17 cellular contexts compared by ENCODE assay signal in the genomic region with DNA sequence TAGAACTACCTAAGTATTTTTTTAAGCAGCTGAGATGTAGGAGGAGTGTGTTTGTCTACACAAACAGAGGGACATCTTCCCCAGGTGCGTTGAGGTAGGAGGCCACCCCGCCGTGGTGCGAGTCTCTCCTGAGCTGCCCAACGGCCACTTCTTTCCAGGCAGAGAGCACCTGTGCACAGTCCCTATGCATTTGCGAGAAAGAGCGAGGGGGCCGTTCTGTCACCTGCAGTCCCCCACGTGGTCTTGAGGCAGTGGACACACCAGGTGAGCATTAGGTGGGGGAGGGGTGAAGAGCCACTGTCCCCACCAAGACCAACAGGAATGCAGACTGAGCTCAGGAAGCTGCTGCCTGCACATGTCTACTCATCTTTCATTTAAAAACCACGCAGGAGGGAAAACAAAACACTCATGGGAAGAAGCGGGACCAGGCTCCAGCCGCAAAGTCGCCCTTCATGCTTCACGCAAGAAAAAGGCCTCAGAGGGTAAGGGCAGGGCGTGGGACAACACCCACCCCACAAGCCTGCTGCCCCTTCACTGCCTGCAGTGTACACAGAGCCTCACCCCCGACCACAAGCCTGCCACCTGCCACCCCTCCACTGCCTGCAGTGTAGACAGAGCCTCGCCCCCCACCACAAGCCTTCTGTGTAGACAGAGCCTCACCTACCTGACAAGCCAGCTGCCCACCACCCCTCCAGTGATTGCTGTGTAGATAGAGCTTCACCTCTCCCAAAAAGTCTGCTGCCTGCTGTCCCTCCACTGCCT.
DNase-seq lines count a peak whose midpoint lies in the region; ATAC-seq and TF ChIP-seq lines count a peak whose summit lies in the region.
"Had no signal": no experiment of that assay in that cellular context is flagged by ENCODE, and none has a peak within 500 bp of the region (broad histone marks: within the 10 kb centered on the region; RNA-seq: fewer than 3 reads in every experiment).

No MANE protein-coding gene starts in this region.

- H3K27ac Mint-ChIP-seq in activated CD8-positive, alpha-beta T cell treated with anti-CD3 and anti-CD28 coated beads, Interleukin-2, amount 10 ng/mL, durations not matched to agents 7 days and 5 days = peak overlapping the region; percentile 99
- peak overlapping the region; percentile 94 for H3K27ac Mint-ChIP-seq in natural killer cell
- H3K27ac Mint-ChIP-seq: progenitor cell of endocrine pancreas had no signal

- peaks cover 70 to 83% (median 78%) of the 10 kb centered on the region in 10 experiments for H3K4me1 ChIP-seq in BLaER1 treated with 17β-estradiol and CSF1 and Interleukin-3, amounts not matched to agents 10 nM and 100 nM

- no peak for TF ChIP-seq CTCF in natural killer cell (IDR thresholded peaks at IDR 0.05)

- H3K4me3 ChIP-seq in BLaER1 treated with 17β-estradiol and CSF1 and Interleukin-3, amounts not matched to agents 10 nM and 100 nM = peak overlapping the region in 2 of 10 experiments; percentile 21 to 39; a peak in 2 of 20 replicates

- peak overlapping the region; percentile 67 to 92 (median 81) for H3K4me2 ChIP-seq in BLaER1 treated with 17β-estradiol and CSF1 and Interleukin-3, amounts not matched to agents 10 nM and 100 nM
- H3K4me2 ChIP-seq: KMS-11 had no signal

- peaks cover 0 to 17% (median 5%) of the 10 kb centered on the region in 11 experiments; a peak in 8 of 22 replicates for H3K27me3 ChIP-seq in BLaER1 treated with 17β-estradiol and CSF1 and Interleukin-3, amounts not matched to agents 10 nM and 100 nM

- H3K9me3 Mint-ChIP-seq in activated CD8-positive, alpha-beta T cell treated with anti-CD3 and anti-CD28 coated beads, Interleukin-2, amount 10 ng/mL, durations not matched to agents 7 days and 5 days (ENCODE audit: insufficient read depth) = peaks cover 6% of the 10 kb centered on the region
- H3K9me3 Mint-ChIP-seq in natural killer cell = peaks cover 7% of the 10 kb centered on the region in 2 donors

- H3K27ac ChIP-seq in BLaER1 treated with 17β-estradiol and CSF1 and Interleukin-3, amounts not matched to agents 10 nM and 100 nM = peak overlapping the region in 9 of 11 experiments; percentile 51 to 74 (median 67); a peak in 15 of 22 replicates
- H3K27ac ChIP-seq: KMS-11 had no signal

- no peaks in the 10 kb centered on the region for H4K20me1 ChIP-seq in BLaER1 treated with 17β-estradiol and CSF1 and Interleukin-3, amounts not matched to agents 10 nM and 100 nM

- CTCF ChIA-PET in activated CD8-positive, alpha-beta T cell treated with anti-CD3 and anti-CD28 coated beads, Interleukin-2, amount 10 ng/mL, durations not matched to agents 7 days and 5 days (lab: Charles Lee) = interaction anchor here (0.7 to 1.7 kb wide), 4 partner anchors 53 to 317 kb away, joined by 3 to 6 read pairs (median 4); a partner anchor contains a TSS

- peak overlapping the region in 9 of 11 experiments; percentile 40 to 70 (median 58); a peak in 13 of 22 replicates for H3K9ac ChIP-seq in BLaER1 treated with 17β-estradiol and CSF1 and Interleukin-3, amounts not matched to agents 10 nM and 100 nM
- H3K9ac ChIP-seq: KMS-11 had no signal

- H3K4me3 Mint-ChIP-seq in activated CD8-positive, alpha-beta T cell treated with anti-CD3 and anti-CD28 coated beads, Interleukin-2, amount 10 ng/mL, durations not matched to agents 7 days and 5 days = peak overlapping the region; percentile 75
- H3K4me3 Mint-ChIP-seq in natural killer cell = peak overlapping the region; percentile 95

- ATAC-seq in activated CD8-positive, alpha-beta T cell treated with anti-CD3 and anti-CD28 coated beads, Interleukin-2, amount 10 ng/mL, durations not matched to agents 7 days and 5 days = no peak
- ATAC-seq in natural killer cell = no peak
- ATAC-seq in GM19035 (IDR thresholded peaks at IDR 0.05; ENCODE audit: unreplicated experiment) = no peak
- no peak for ATAC-seq in GM19324 (IDR thresholded peaks at IDR 0.05; ENCODE audit: low FRiP score, unreplicated experiment)

- peaks cover 13% of the 10 kb centered on the region for H3K27me3 Mint-ChIP-seq in activated CD8-positive, alpha-beta T cell treated with anti-CD3 and anti-CD28 coated beads, Interleukin-2, amount 10 ng/mL, durations not matched to agents 7 days and 5 days (ENCODE audit: low read depth)
- peaks cover 0 to 31% of the 10 kb centered on the region in 2 donors for H3K27me3 Mint-ChIP-seq in natural killer cell (ENCODE audit: low read depth in 2 of 2)

- H3K36me3 ChIP-seq in BLaER1 treated with 17β-estradiol and CSF1 and Interleukin-3, amounts not matched to agents 10 nM and 100 nM = no peaks in the 10 kb centered on the region
- H3K36me3 ChIP-seq: esophagus squamous epithelium, lower lobe of right lung had no signal

- POLR2A ChIA-PET in activated CD8-positive, alpha-beta T cell treated with anti-CD3 and anti-CD28 coated beads, Interleukin-2, amount 10 ng/mL, durations not matched to agents 7 days and 5 days (lab: Charles Lee) = interaction anchor here (0.7 to 2.9 kb wide), 6 partner anchors 13 to 397 kb away, joined by 3 to 43 read pairs (median 3); a partner anchor contains a TSS

- DNase-seq in NCI-H748 (lab: John Stamatoyannopoulos, UW; ENCODE audit: unreplicated experiment) (peak; percentile 50), NCI-H748 treated with DMSO at 0.1 percent for 48 hours (lab: John Stamatoyannopoulos, UW) (no peak), natural killer cell (no peak), OCI-M2 (lab: John Stamatoyannopoulos, UW; ENCODE audit: unreplicated experiment) (no peak)
- no peak for DNase-seq in activated CD8-positive, alpha-beta T cell treated with anti-CD3 and anti-CD28 coated beads, Interleukin-2, amount 10 ng/mL, durations not matched to agents 7 days and 5 days
- DNase-seq: ACHN, Calu3, esophagus squamous epithelium, glutamatergic neuron, NCI-H1092 treated with DMSO at 0.1 percent for 48 hours, NCI-H446 had no signal

- intact Hi-C loops in natural killer cell (cut with micrococcal nuclease) = loop anchor here (2.0 to 5.0 kb wide), 2 partner anchors 33 to 60 kb away; no protein-coding TSS in a partner anchor

- peaks cover 13% of the 10 kb centered on the region for H3K36me3 Mint-ChIP-seq in activated CD8-positive, alpha-beta T cell treated with anti-CD3 and anti-CD28 coated beads, Interleukin-2, amount 10 ng/mL, durations not matched to agents 7 days and 5 days (ENCODE audit: low read depth)
- no peaks in the 10 kb centered on the region for H3K36me3 Mint-ChIP-seq in natural killer cell

- peaks cover 9 to 22% (median 14%) of the 10 kb centered on the region in 11 experiments for H3K9me3 ChIP-seq in BLaER1 treated with 17β-estradiol and CSF1 and Interleukin-3, amounts not matched to agents 10 nM and 100 nM (replicated peaks in 1 of 11)
- H3K9me3 ChIP-seq: esophagus squamous epithelium, lower lobe of right lung had no signal

- peaks cover 83% of the 10 kb centered on the region for H3K4me1 Mint-ChIP-seq in activated CD8-positive, alpha-beta T cell treated with anti-CD3 and anti-CD28 coated beads, Interleukin-2, amount 10 ng/mL, durations not matched to agents 7 days and 5 days (ENCODE audit: low read depth)
- H3K4me1 Mint-ChIP-seq in natural killer cell = peaks cover 62 to 86% of the 10 kb centered on the region in 2 donors
